Comparison of ENCODE assay signal across 3 cellular contexts in genomic region chr1:17991996-17992395, GRCh38.
TF ChIP-seq lines count a peak whose summit lies in the region.

No MANE protein-coding gene starts in this region.

TF ChIP-seq in GM23338, 12 proteins besides CTCF, POLR2A, EP300 and RAD21 (continued from another document and continues in another):
- no peak for TF ChIP-seq EZH2 (IDR thresholded peaks at IDR 0.05; ENCODE audit: low read depth, unreplicated experiment)
- TF ChIP-seq, protein P1, sequence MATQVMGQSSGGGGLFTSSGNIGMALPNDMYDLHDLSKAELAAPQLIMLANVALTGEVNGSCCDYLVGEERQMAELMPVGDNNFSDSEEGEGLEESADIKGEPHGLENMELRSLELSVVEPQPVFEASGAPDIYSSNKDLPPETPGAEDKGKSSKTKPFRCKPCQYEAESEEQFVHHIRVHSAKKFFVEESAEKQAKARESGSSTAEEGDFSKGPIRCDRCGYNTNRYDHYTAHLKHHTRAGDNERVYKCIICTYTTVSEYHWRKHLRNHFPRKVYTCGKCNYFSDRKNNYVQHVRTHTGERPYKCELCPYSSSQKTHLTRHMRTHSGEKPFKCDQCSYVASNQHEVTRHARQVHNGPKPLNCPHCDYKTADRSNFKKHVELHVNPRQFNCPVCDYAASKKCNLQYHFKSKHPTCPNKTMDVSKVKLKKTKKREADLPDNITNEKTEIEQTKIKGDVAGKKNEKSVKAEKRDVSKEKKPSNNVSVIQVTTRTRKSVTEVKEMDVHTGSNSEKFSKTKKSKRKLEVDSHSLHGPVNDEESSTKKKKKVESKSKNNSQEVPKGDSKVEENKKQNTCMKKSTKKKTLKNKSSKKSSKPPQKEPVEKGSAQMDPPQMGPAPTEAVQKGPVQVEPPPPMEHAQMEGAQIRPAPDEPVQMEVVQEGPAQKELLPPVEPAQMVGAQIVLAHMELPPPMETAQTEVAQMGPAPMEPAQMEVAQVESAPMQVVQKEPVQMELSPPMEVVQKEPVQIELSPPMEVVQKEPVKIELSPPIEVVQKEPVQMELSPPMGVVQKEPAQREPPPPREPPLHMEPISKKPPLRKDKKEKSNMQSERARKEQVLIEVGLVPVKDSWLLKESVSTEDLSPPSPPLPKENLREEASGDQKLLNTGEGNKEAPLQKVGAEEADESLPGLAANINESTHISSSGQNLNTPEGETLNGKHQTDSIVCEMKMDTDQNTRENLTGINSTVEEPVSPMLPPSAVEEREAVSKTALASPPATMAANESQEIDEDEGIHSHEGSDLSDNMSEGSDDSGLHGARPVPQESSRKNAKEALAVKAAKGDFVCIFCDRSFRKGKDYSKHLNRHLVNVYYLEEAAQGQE (IDR thresholded peaks at IDR 0.05; ENCODE audit: unreplicated experiment) = no peak
- no peak for TF ChIP-seq EZH2phosphoT487 (IDR thresholded peaks at IDR 0.05; ENCODE audit: unreplicated experiment)

TF ChIP-seq in WTC11, 78 proteins besides CTCF, POLR2A, EP300 and RAD21:
- peak; percentile 33; the same call in 1 of the 2 replicates for TF ChIP-seq USF2 (CRISPR knock-in tag; IDR thresholded peaks at IDR 0.05)
- no peak for TF ChIP-seq MAX (CRISPR knock-in tag; IDR thresholded peaks at IDR 0.05)
- no peak for TF ChIP-seq IRF2 (CRISPR knock-in tag; IDR thresholded peaks at IDR 0.05; ENCODE audit: borderline replicate concordance, low read depth)

TF ChIP-seq in H1, 55 proteins besides CTCF, POLR2A, EP300 and RAD21:
- TF ChIP-seq, protein P2, sequence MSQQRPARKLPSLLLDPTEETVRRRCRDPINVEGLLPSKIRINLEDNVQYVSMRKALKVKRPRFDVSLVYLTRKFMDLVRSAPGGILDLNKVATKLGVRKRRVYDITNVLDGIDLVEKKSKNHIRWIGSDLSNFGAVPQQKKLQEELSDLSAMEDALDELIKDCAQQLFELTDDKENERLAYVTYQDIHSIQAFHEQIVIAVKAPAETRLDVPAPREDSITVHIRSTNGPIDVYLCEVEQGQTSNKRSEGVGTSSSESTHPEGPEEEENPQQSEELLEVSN (IDR thresholded peaks at IDR 0.05) = peak; percentile 41; the same call in 1 of the 2 replicates
- TF ChIP-seq FOSL1 (IDR thresholded peaks at IDR 0.05; ENCODE audit: insufficient read depth, low read depth, low read length) (no peak), MAX (IDR thresholded peaks at IDR 0.05) (peak; percentile 50; the same call in 1 of the 2 replicates)
